8 cellular contexts compared by ENCODE assay signal in genomic region chr10:4656576-4657194, GRCh38.
DNase-seq lines count a peak whose midpoint lies in the region; ATAC-seq, FAIRE-seq and TF ChIP-seq lines count a peak whose summit lies in the region.

No MANE protein-coding gene starts in this region.

- no peaks in the 10 kb centered on the region for H3K9me3 Mint-ChIP-seq in stimulated activated effector memory CD8-positive, alpha-beta T cell treated with anti-CD3 and anti-CD28 coated beads, Interleukin-12 subunit alpha, Interleukin-12 subunit beta, amount 100 ng/mL, for 72 hours

- no peaks in the 10 kb centered on the region for H3K36me3 ChIP-seq in K562 (ENCODE audit: control insufficient read depth, insufficient read depth, low read length)

- no peaks in the 10 kb centered on the region for H3K79me2 ChIP-seq in K562 (ENCODE audit: control insufficient read depth, insufficient read depth, low read length)

- no peak overlapping the region for H3K4me2 ChIP-seq in K562 (ENCODE audit: insufficient read depth, low read length)

- in situ Hi-C loops in K562 (cut with MboI), result no loop called here

- FAIRE-seq in K562 (lab: Jason Lieb, UNC), result peak; percentile 70

- H3K9me3 ChIP-seq in K562 (replicated peaks; ENCODE audit: control insufficient read depth, insufficient read depth, low read depth, low read length), result 0 out of 2 replicates have a peak, but pooled peaks cover 3% of the 10 kb centered on the region

- TF ChIP-seq CTCF in RWPE1 (conservative IDR thresholded peaks at IDR 0.05; ENCODE audit: low read depth) (peak; percentile 84), K562 (IDR thresholded peaks at IDR 0.05 in 2 of 3, conservative IDR thresholded peaks at IDR 0.05 in 1 of 3; ENCODE audit: insufficient read depth in 2 of 3, low read depth in 1 of 3, low read length in 3 of 3) (peak; percentile 77 to 80 (median 79))

- no peak overlapping the region for H3K9ac ChIP-seq in K562 (ENCODE audit: insufficient read depth in 1 of 2, low read depth in 2 of 2, low read length in 2 of 2)

- BruUV-seq in K562 (replicated peaks; lab: Mats Ljungman, UMichigan), result no TSS peak

- TF ChIP-seq POLR2A in K562 (conservative IDR thresholded peaks at IDR 0.05), result no peak

- H3K4me1 Mint-ChIP-seq in stimulated activated effector memory CD8-positive, alpha-beta T cell treated with anti-CD3 and anti-CD28 coated beads, Interleukin-12 subunit alpha, Interleukin-12 subunit beta, amount 100 ng/mL, for 72 hours, result peaks cover 10% of the 10 kb centered on the region

- TF ChIP-seq RAD21 in K562 (CRISPR knock-in tag; conservative IDR thresholded peaks at IDR 0.05 in 1 of 2, IDR thresholded peaks at IDR 0.05 in 1 of 2), result peak; percentile 79 to 81

- DNase-seq in Daoy (ENCODE audit: low read depth) (peak; percentile 52), HT1080 (ENCODE audit: low read depth) (peak; percentile 46), RWPE1 (ENCODE audit: low spot score) (peak; percentile 36), K562 (ENCODE audit: extremely low read depth in 1 of 4, low spot score in 3 of 4) (peak; percentile 42 to 60 (median 47)), iPS-NIHi7 (ENCODE audit: extremely low spot score) (peak; percentile 48)
- peak; percentile 20 to 25 for DNase-seq in stimulated activated CD4-positive, alpha-beta T cell treated with anti-CD3 and anti-CD28 coated beads, Interleukin-1b, Interleukin-23, amount 100 ng/mL, for 1 hour (ENCODE audit: low read depth in 2 of 2)
- no peak for DNase-seq in stimulated activated effector memory CD8-positive, alpha-beta T cell treated with anti-CD3 and anti-CD28 coated beads, Interleukin-12 subunit alpha, Interleukin-12 subunit beta, amount 100 ng/mL, for 72 hours (ENCODE audit: low spot score in 2 of 2)

- CTCF ChIA-PET in RWPE1 (lab: Yijun Ruan, JAX) (interaction anchor here (0.6 to 0.8 kb wide), 13 partner anchors 26 to 903 kb away, joined by 3 to 5 read pairs (median 3); partner anchors contain the start of gene KLF6), K562 (lab: Yijun Ruan, JAX; ENCODE audit: low intra/inter-chr PET ratio) (interaction anchor here (1.1 to 2.0 kb wide), 4 partner anchors 1415 to 1459 kb away, joined by 3 to 13 read pairs (median 4); no protein-coding TSS in a partner anchor)

- H3K27me3 ChIP-seq in K562 (ENCODE audit: control insufficient read depth in 2 of 2, insufficient read depth in 2 of 2, low read length in 2 of 2), result peaks cover 0 to 6% of the 10 kb centered on the region in 2 experiments; a peak in 2 of 5 replicates

- H3K4me1 ChIP-seq in K562 (replicated peaks in 1 of 2; ENCODE audit: control insufficient read depth in 2 of 2, insufficient read depth in 2 of 2, low read length in 2 of 2), result no peaks in the 10 kb centered on the region

- no peaks in the 10 kb centered on the region for H4K20me1 ChIP-seq in K562 (replicated peaks; ENCODE audit: control insufficient read depth, insufficient read depth, low read length)

- no peak overlapping the region for H3K4me3 ChIP-seq in K562

- no peak overlapping the region for H3K27ac Mint-ChIP-seq in stimulated activated effector memory CD8-positive, alpha-beta T cell treated with anti-CD3 and anti-CD28 coated beads, Interleukin-12 subunit alpha, Interleukin-12 subunit beta, amount 100 ng/mL, for 72 hours

- peak; percentile 70; the same call in 2 of the 3 replicates for ATAC-seq in K562
- no peak for ATAC-seq in stimulated activated effector memory CD8-positive, alpha-beta T cell treated with anti-CD3 and anti-CD28 coated beads, Interleukin-12 subunit alpha, Interleukin-12 subunit beta, amount 100 ng/mL, for 72 hours
- no peak for ATAC-seq in HG03280 (IDR thresholded peaks at IDR 0.05; ENCODE audit: unreplicated experiment)

- no peak for TF ChIP-seq EP300 in K562 (IDR thresholded peaks at IDR 0.05; ENCODE audit: low read length)

- H3K27ac ChIP-seq in RWPE1 (no peak overlapping the region), K562 (ENCODE audit: extremely low read depth, low read depth, low read length) (no peak overlapping the region)

- WGBS in K562 (ENCODE audit: insufficient coverage, low coverage, missing lambda C conversion rate), result 4% methylated on average over 7 of the region's 7 CpGs

- H3K36me3 Mint-ChIP-seq in stimulated activated effector memory CD8-positive, alpha-beta T cell treated with anti-CD3 and anti-CD28 coated beads, Interleukin-12 subunit alpha, Interleukin-12 subunit beta, amount 100 ng/mL, for 72 hours, result peaks cover 5% of the 10 kb centered on the region

- no peaks in the 10 kb centered on the region for H3K9me1 ChIP-seq in K562 (ENCODE audit: control insufficient read depth, insufficient read depth, low read length)

- no peak overlapping the region for H3K4me3 Mint-ChIP-seq in stimulated activated effector memory CD8-positive, alpha-beta T cell treated with anti-CD3 and anti-CD28 coated beads, Interleukin-12 subunit alpha, Interleukin-12 subunit beta, amount 100 ng/mL, for 72 hours

- H2AFZ ChIP-seq in K562 (ENCODE audit: low read depth, low read length), result no peak overlapping the region

- intact Hi-C loops in K562 (cut with micrococcal nuclease), result loop anchor here (5.0 to 10.0 kb wide), 4 partner anchors 111 to 1459 kb away; no protein-coding TSS in a partner anchor

- POLR2A ChIA-PET in RWPE1 (lab: Yijun Ruan, JAX; ENCODE audit: low non-redundant PET) (interaction anchor here (0.5 kb wide), 1 partner anchor 110 kb away, joined by 3 read pairs; no protein-coding TSS in a partner anchor), K562 (lab: Yijun Ruan, JAX) (interaction anchor here (0.6 kb wide), 1 partner anchor 1360 kb away, joined by 3 read pairs; no protein-coding TSS in a partner anchor)

TF ChIP-seq in K562, 482 proteins besides CTCF, POLR2A, EP300 and RAD21:
- TF ChIP-seq ZNF583 (CRISPR knock-in tag; IDR thresholded peaks at IDR 0.05) (no peak), POLR2AphosphoS5 (IDR thresholded peaks at IDR 0.05; ENCODE audit: control insufficient read depth, insufficient read depth, low read depth, low read length) (no peak), ATF1 (CRISPR knock-in tag; IDR thresholded peaks at IDR 0.05) (no peak), ATF1 (tag; IDR thresholded peaks at IDR 0.05) (0 out of 2 replicates have a peak, but pooled peaks have one; percentile 15), STAG1 (CRISPR knock-in tag; IDR thresholded peaks at IDR 0.05; ENCODE audit: borderline replicate concordance) (peak; percentile 81; the same call in 1 of the 2 replicates), HDAC1 (IDR thresholded peaks at IDR 0.05) (no peak), CHD1 (IDR thresholded peaks at IDR 0.05; ENCODE audit: low read length) (no peak), KLF16 (IDR thresholded peaks at IDR 0.05) (0 out of 2 replicates have a peak, but pooled peaks have one; percentile 18), SMC3 (conservative IDR thresholded peaks at IDR 0.05; ENCODE audit: insufficient read depth, low read depth, low read length) (peak; percentile 51), ZNF551 (CRISPR knock-in tag; IDR thresholded peaks at IDR 0.05) (no peak)
- TF ChIP-seq, protein P1, sequence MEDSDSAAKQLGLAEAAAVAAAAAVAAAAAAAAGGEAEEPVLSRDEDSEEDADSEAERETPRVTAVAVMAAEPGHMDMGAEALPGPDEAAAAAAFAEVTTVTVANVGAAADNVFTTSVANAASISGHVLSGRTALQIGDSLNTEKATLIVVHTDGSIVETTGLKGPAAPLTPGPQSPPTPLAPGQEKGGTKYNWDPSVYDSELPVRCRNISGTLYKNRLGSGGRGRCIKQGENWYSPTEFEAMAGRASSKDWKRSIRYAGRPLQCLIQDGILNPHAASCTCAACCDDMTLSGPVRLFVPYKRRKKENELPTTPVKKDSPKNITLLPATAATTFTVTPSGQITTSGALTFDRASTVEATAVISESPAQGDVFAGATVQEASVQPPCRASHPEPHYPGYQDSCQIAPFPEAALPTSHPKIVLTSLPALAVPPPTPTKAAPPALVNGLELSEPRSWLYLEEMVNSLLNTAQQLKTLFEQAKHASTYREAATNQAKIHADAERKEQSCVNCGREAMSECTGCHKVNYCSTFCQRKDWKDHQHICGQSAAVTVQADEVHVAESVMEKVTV (CRISPR knock-in tag; IDR thresholded peaks at IDR 0.05), result peak; percentile 77
TF ChIP-seq in K562: peak in this region for 5.

Comparison
In these comparisons a context has a peak if more than half of its experiments do, and no peak if none do; other contexts are left out.
1. DNase-seq: peak in Daoy (single experiment), HT1080 (single experiment), RWPE1 (single experiment), K562 (4 of 4), iPS-NIHi7 (single experiment) and stimulated activated CD4-positive, alpha-beta T cell treated with anti-CD3 and anti-CD28 coated beads, Interleukin-1b, Interleukin-23, amount 100 ng/mL, for 1 hour (2 of 2); none in stimulated activated effector memory CD8-positive, alpha-beta T cell treated with anti-CD3 and anti-CD28 coated beads, Interleukin-12 subunit alpha, Interleukin-12 subunit beta, amount 100 ng/mL, for 72 hours (0 of 2).